In the genomic region with DNA sequence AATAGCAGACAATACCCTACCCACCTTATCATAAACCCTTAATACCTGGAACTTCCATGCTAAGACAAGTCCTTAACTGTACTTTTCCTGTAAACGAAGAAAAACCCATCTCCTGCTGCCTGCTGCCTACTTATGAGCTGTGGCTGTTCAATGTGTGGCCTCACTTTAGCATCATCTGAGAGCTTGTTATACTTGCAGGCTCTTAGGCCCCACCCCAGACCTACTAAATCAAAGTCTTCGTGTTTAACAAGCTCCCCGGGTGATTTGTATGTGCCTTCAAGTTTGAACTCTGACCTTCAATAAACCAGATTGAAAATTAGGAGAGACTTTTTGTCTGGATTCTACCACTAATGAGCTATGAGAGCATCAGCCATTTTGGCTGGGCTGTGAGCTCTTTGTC, we compare ENCODE assay signal across 4 cellular contexts.
"Had no signal": no experiment of that assay in that cellular context is flagged by ENCODE, and none has a peak within 500 bp of the region (broad histone marks: within the 10 kb centered on the region; RNA-seq: fewer than 3 reads in every experiment).

No MANE protein-coding gene starts in this region.

- ATAC-seq: HepG2 had no signal

- H3K27me3 Mint-ChIP-seq: IgD-negative memory B cell had no signal

- H3K4me3 ChIP-seq: K562 had no signal

- DNase-seq: IMR-90 had no signal

- H3K4me3 Mint-ChIP-seq: IgD-negative memory B cell had no signal

- H3K9me3 Mint-ChIP-seq: IgD-negative memory B cell had no signal
